In genomic region chr9:104868303-104868686, GRCh38 we compare ENCODE assay signal across 10 cellular contexts. TPM values are rescaled to one million over a fixed set of nuclear protein-coding genes. Genes with fewer than 3 reads are reported as not detected.
DNase-seq lines count a peak whose midpoint lies in the region; ATAC-seq and TF ChIP-seq lines count a peak whose summit lies in the region.
"Had no signal": no experiment of that assay in that cellular context is flagged by ENCODE, and none has a peak within 500 bp of the region (broad histone marks: within the 10 kb centered on the region; RNA-seq: fewer than 3 reads in every experiment).

No MANE protein-coding gene starts in this region.

- peaks cover 85% of the 10 kb centered on the region for H3K36me3 ChIP-seq in endodermal cell (ENCODE audit: control insufficient read depth, insufficient read depth, low read length)
- H3K36me3 ChIP-seq in mucosa of rectum (ENCODE audit: control insufficient read depth in 2 of 2, insufficient read depth in 2 of 2, low read length in 2 of 2): peaks cover 5 to 12% of the 10 kb centered on the region in 2 donors
- H3K36me3 ChIP-seq in suprapubic skin: peaks cover 38% of the 10 kb centered on the region
- H3K36me3 ChIP-seq: prostate gland had no signal

- TF ChIP-seq EP300 in suprapubic skin (IDR thresholded peaks at IDR 0.05): no peak

- H3K36me3 Mint-ChIP-seq in IgD-negative memory B cell (no peaks in the 10 kb centered on the region), endodermal cell (ENCODE audit: low read depth) (peaks cover 37% of the 10 kb centered on the region)

- DNase-seq in endodermal cell (no peak), suprapubic skin (ENCODE audit: low spot score in 2 of 2) (no peak), NCI-H187 treated with DMSO at 0.1 percent for 48 hours (lab: John Stamatoyannopoulos, UW) (no peak), NCI-H2081 treated with DMSO at 0.1 percent for 48 hours (lab: John Stamatoyannopoulos, UW) (no peak)
- no peak for DNase-seq in stimulated activated CD8-positive, alpha-beta memory T cell treated with anti-CD3 and anti-CD28 coated beads, Interleukin-4, amount 100 ng/mL, for 48 hours
- DNase-seq: dermis blood vessel endothelial cell had no signal

- H3K4me1 ChIP-seq in endodermal cell (ENCODE audit: control insufficient read depth, insufficient read depth, low read length) (peaks cover 3% of the 10 kb centered on the region), mucosa of rectum (ENCODE audit: control insufficient read depth in 2 of 2, insufficient read depth in 2 of 2, low read length in 2 of 2) (peaks cover 14 to 19% of the 10 kb centered on the region in 2 donors), suprapubic skin (peaks cover 51% of the 10 kb centered on the region)

- TF ChIP-seq POLR2A in suprapubic skin (IDR thresholded peaks at IDR 0.05): no peak

- H3K27me3 ChIP-seq in endodermal cell (ENCODE audit: control insufficient read depth, insufficient read depth, low read length, poor library complexity, severe bottlenecking) (no peaks in the 10 kb centered on the region), mucosa of rectum (ENCODE audit: control insufficient read depth in 2 of 2, insufficient read depth in 2 of 2, low read length in 2 of 2) (no peaks in the 10 kb centered on the region), suprapubic skin (no peaks in the 10 kb centered on the region)

- no peak overlapping the region for H3K4me3 ChIP-seq in endodermal cell (ENCODE audit: low read length)
- H3K4me3 ChIP-seq in mucosa of rectum (ENCODE audit: low read length in 2 of 2): no peak overlapping the region
- no peak overlapping the region for H3K4me3 ChIP-seq in suprapubic skin
- H3K4me3 ChIP-seq: prostate gland had no signal

- H3K9me3 ChIP-seq in endodermal cell (ENCODE audit: control insufficient read depth, low read length): no peaks in the 10 kb centered on the region
- H3K9me3 ChIP-seq in mucosa of rectum (ENCODE audit: control insufficient read depth in 2 of 2, low read length in 2 of 2): no peaks in the 10 kb centered on the region
- no peaks in the 10 kb centered on the region for H3K9me3 ChIP-seq in suprapubic skin
- H3K9me3 ChIP-seq: prostate gland had no signal

- no peak overlapping the region for H3K9ac ChIP-seq in endodermal cell (ENCODE audit: extremely low read depth, low read length, poor library complexity, severe bottlenecking)
- no peak overlapping the region for H3K9ac ChIP-seq in mucosa of rectum (ENCODE audit: low read depth in 1 of 2, low read length in 2 of 2)

- H3K9me3 Mint-ChIP-seq in IgD-negative memory B cell (no peaks in the 10 kb centered on the region), endodermal cell (no peaks in the 10 kb centered on the region)

- H3K4me3 Mint-ChIP-seq in IgD-negative memory B cell: peak overlapping the region in 2 of 4 donors; percentile 78 to 82
- no peak overlapping the region for H3K4me3 Mint-ChIP-seq in endodermal cell

- 81% methylated on average over 7 to 8 of the region's 8 CpGs for WGBS in endodermal cell (ENCODE audit: insufficient coverage in 1 of 2, insufficient read length in 1 of 2), 2 experiments
- WGBS in suprapubic skin: 84% methylated on average over 8 of the region's 8 CpGs

- ATAC-seq in HG03521 (IDR thresholded peaks at IDR 0.05; ENCODE audit: unreplicated experiment): no peak

- H3K27me3 Mint-ChIP-seq in IgD-negative memory B cell (no peaks in the 10 kb centered on the region), endodermal cell (ENCODE audit: insufficient read depth) (no peaks in the 10 kb centered on the region)

- H3K27ac Mint-ChIP-seq in IgD-negative memory B cell (peak overlapping the region; percentile 73 to 89 (median 76)), endodermal cell (peak overlapping the region; percentile 72)

- H3K27ac ChIP-seq in endodermal cell (ENCODE audit: low read depth, low read length): no peak overlapping the region
- H3K27ac ChIP-seq in mucosa of rectum (ENCODE audit: low read depth in 2 of 2, low read length in 2 of 2): peak overlapping the region; percentile 19 to 63
- peak overlapping the region; percentile 41 for H3K27ac ChIP-seq in suprapubic skin

- H3K4me1 Mint-ChIP-seq in IgD-negative memory B cell (peaks cover 16 to 23% (median 17%) of the 10 kb centered on the region in 3 donors), endodermal cell (peaks cover 33% of the 10 kb centered on the region)

- no peak for TF ChIP-seq CTCF in endodermal cell (conservative IDR thresholded peaks at IDR 0.05)
- TF ChIP-seq CTCF in suprapubic skin (IDR thresholded peaks at IDR 0.05): no peak

RNA-seq across cellular contexts. Expression of gene ABCA1, which starts 59.7 kb away (rescaled TPM):
- 1.3 TPM for polyA plus RNA-seq in IgD-negative memory B cell
- 10 to 100 TPM; 21.6 to 34.8 TPM for total RNA-seq in endodermal cell
- 6.5 TPM for polyA plus RNA-seq in endodermal cell (2013, experiment 1 of 2)
- polyA plus RNA-seq in endodermal cell (2013, experiment 2 of 2): 8.7 TPM
- total RNA-seq in suprapubic skin: 10 to 100 TPM; 24.5 to 89.1 (median 48.5) TPM
